In the genomic region with DNA sequence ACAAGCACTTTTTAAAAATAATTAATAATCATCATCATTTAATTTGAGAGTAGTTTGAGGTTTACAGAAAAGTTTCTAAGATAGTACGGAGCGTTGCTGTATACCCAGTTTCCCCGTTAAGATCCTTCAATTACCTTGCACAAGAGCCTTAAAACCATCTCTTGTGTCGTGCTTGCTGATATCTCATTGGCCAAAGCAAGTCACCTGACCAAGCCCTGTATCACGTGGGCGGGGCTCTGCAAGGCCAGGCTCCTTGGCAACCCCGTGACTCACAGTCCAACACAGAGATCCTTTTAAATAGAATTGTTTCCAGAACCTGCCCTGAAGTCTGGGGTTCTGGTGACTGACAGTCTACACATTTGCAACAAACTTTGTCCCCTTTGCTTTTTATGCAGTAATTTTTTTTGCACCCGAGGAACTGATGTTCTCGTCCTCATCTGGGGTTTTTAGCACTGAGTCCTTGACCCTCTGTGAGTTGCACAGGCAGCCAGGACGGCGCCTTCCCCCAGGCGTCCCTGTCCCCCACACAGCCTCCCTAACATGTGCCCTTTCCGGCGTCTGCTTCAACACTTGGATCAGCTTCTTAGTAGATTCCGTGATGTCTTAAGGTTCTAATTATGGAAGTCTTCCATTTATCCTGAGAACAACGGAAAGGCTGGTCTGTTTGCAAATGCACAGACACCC, we compare ENCODE assay signal across 8 cellular contexts.
A peak's percentile ranks its signal among the peaks of the same experiment; 100 is the strongest.
DNase-seq lines count a peak whose midpoint lies in the region; ATAC-seq and TF ChIP-seq lines count a peak whose summit lies in the region.

No MANE protein-coding gene starts in this region.

- peaks cover 19% of the 10 kb centered on the region for H3K4me1 Mint-ChIP-seq in activated T-cell treated with anti-CD3 and anti-CD28 coated beads, Interleukin-2, amount 50 U/mL, for 72 hours (ENCODE audit: low read depth)
- peaks cover 9% of the 10 kb centered on the region for H3K4me1 Mint-ChIP-seq in activated T-cell treated with anti-CD3 and anti-CD28 coated beads, Interleukin-2, amount 50 U/mL, for 4 hours (ENCODE audit: low read depth)
- peaks cover 32% of the 10 kb centered on the region for H3K4me1 Mint-ChIP-seq in activated CD8-positive, alpha-beta T cell treated with anti-CD3 and anti-CD28 coated beads, Interleukin-2, amount 10 ng/mL, durations not matched to agents 7 days and 5 days (ENCODE audit: low read depth)

- no peak overlapping the region for H3K4me2 ChIP-seq in hepatocyte

- POLR2A ChIA-PET in activated CD8-positive, alpha-beta T cell treated with anti-CD3 and anti-CD28 coated beads, Interleukin-2, amount 10 ng/mL, durations not matched to agents 7 days and 5 days (lab: Charles Lee), result no interaction called here

- no peak for ATAC-seq in activated T-cell treated with anti-CD3 and anti-CD28 coated beads, Interleukin-2, amount 50 U/mL, for 72 hours (replicated peaks in 1 of 2)
- no peak for ATAC-seq in activated T-cell treated with anti-CD3 and anti-CD28 coated beads, Interleukin-2, amount 50 U/mL, for 4 hours
- ATAC-seq in activated CD8-positive, alpha-beta T cell treated with anti-CD3 and anti-CD28 coated beads, Interleukin-2, amount 10 ng/mL, durations not matched to agents 7 days and 5 days, result no peak
- ATAC-seq in GM19467 (IDR thresholded peaks at IDR 0.05; ENCODE audit: unreplicated experiment), result no peak
- no peak for ATAC-seq in GM19035 (IDR thresholded peaks at IDR 0.05; ENCODE audit: unreplicated experiment)
- ATAC-seq in HG02678 (IDR thresholded peaks at IDR 0.05; ENCODE audit: unreplicated experiment), result no peak

- CTCF ChIA-PET in activated CD8-positive, alpha-beta T cell treated with anti-CD3 and anti-CD28 coated beads, Interleukin-2, amount 10 ng/mL, durations not matched to agents 7 days and 5 days (lab: Charles Lee), result interaction anchor here (1.5 kb wide), 1 partner anchor 56 kb away, joined by 3 read pairs; no protein-coding TSS in a partner anchor

- no peaks in the 10 kb centered on the region for H3K9me2 ChIP-seq in hepatocyte (replicated peaks; ENCODE audit: insufficient read depth)

- H3K9me3 ChIP-seq in hepatocyte (ENCODE audit: low read depth), result no peaks in the 10 kb centered on the region

- H3K36me3 Mint-ChIP-seq in activated T-cell treated with anti-CD3 and anti-CD28 coated beads, Interleukin-2, amount 50 U/mL, for 72 hours (ENCODE audit: insufficient read depth in 2 of 2), result no peaks in the 10 kb centered on the region
- no peaks in the 10 kb centered on the region for H3K36me3 Mint-ChIP-seq in activated T-cell treated with anti-CD3 and anti-CD28 coated beads, Interleukin-2, amount 50 U/mL, for 4 hours (ENCODE audit: insufficient read depth)
- peaks cover 8% of the 10 kb centered on the region for H3K36me3 Mint-ChIP-seq in activated CD8-positive, alpha-beta T cell treated with anti-CD3 and anti-CD28 coated beads, Interleukin-2, amount 10 ng/mL, durations not matched to agents 7 days and 5 days (ENCODE audit: low read depth)

- no peaks in the 10 kb centered on the region for H3K27me3 ChIP-seq in hepatocyte

- peaks cover 4% of the 10 kb centered on the region for H3K27me3 Mint-ChIP-seq in activated T-cell treated with anti-CD3 and anti-CD28 coated beads, Interleukin-2, amount 50 U/mL, for 72 hours (ENCODE audit: low read depth)
- peaks cover 1% of the 10 kb centered on the region for H3K27me3 Mint-ChIP-seq in activated T-cell treated with anti-CD3 and anti-CD28 coated beads, Interleukin-2, amount 50 U/mL, for 4 hours (ENCODE audit: low read depth)
- no peaks in the 10 kb centered on the region for H3K27me3 Mint-ChIP-seq in activated CD8-positive, alpha-beta T cell treated with anti-CD3 and anti-CD28 coated beads, Interleukin-2, amount 10 ng/mL, durations not matched to agents 7 days and 5 days (ENCODE audit: low read depth)

- peaks cover 2% of the 10 kb centered on the region for H3K79me2 ChIP-seq in hepatocyte

- DNase-seq in activated T-cell treated with anti-CD3 and anti-CD28 coated beads, Interleukin-2, amount 50 U/mL, for 72 hours, result peak; percentile 28 to 50
- DNase-seq in activated T-cell treated with anti-CD3 and anti-CD28 coated beads, Interleukin-2, amount 50 U/mL, for 4 hours, result no peak
- peak; percentile 44 for DNase-seq in activated CD8-positive, alpha-beta T cell treated with anti-CD3 and anti-CD28 coated beads, Interleukin-2, amount 10 ng/mL, durations not matched to agents 7 days and 5 days
- peak; percentile 77 for DNase-seq in hepatocyte (ENCODE audit: low spot score)
- peak; percentile 14 to 27 for DNase-seq in stimulated activated CD4-positive, alpha-beta T cell treated with anti-CD3 and anti-CD28 coated beads, Interleukin-2, amount 100 ng/mL, for 48 hours

- no peak overlapping the region for H2AFZ ChIP-seq in hepatocyte

- H3K4me3 Mint-ChIP-seq in activated T-cell treated with anti-CD3 and anti-CD28 coated beads, Interleukin-2, amount 50 U/mL, for 72 hours, result no peak overlapping the region
- no peak overlapping the region for H3K4me3 Mint-ChIP-seq in activated T-cell treated with anti-CD3 and anti-CD28 coated beads, Interleukin-2, amount 50 U/mL, for 4 hours
- H3K4me3 Mint-ChIP-seq in activated CD8-positive, alpha-beta T cell treated with anti-CD3 and anti-CD28 coated beads, Interleukin-2, amount 10 ng/mL, durations not matched to agents 7 days and 5 days, result peak overlapping the region; percentile 3

- no peaks in the 10 kb centered on the region for H3K36me3 ChIP-seq in hepatocyte (replicated peaks; ENCODE audit: insufficient read depth, low read depth)

- H3K4me3 ChIP-seq in hepatocyte, result no peak overlapping the region

- no peaks in the 10 kb centered on the region for H3K4me1 ChIP-seq in hepatocyte (ENCODE audit: insufficient read depth)

- 83% methylated on average over 16 of the region's 16 CpGs for WGBS in hepatocyte (ENCODE audit: low lambda C conversion rate, missing lambda C conversion rate)

- H4K20me1 ChIP-seq in hepatocyte (ENCODE audit: insufficient read depth, poor library complexity, severe bottlenecking), result no peaks in the 10 kb centered on the region

- H3K27ac ChIP-seq in hepatocyte, result no peak overlapping the region

- H3K27ac Mint-ChIP-seq in activated T-cell treated with anti-CD3 and anti-CD28 coated beads, Interleukin-2, amount 50 U/mL, for 72 hours, result no peak overlapping the region
- peak overlapping the region; percentile 15 for H3K27ac Mint-ChIP-seq in activated CD8-positive, alpha-beta T cell treated with anti-CD3 and anti-CD28 coated beads, Interleukin-2, amount 10 ng/mL, durations not matched to agents 7 days and 5 days

- H3K9me3 Mint-ChIP-seq in activated T-cell treated with anti-CD3 and anti-CD28 coated beads, Interleukin-2, amount 50 U/mL, for 72 hours, result peaks cover 0 to 2% of the 10 kb centered on the region in 2 donors
- H3K9me3 Mint-ChIP-seq in activated T-cell treated with anti-CD3 and anti-CD28 coated beads, Interleukin-2, amount 50 U/mL, for 4 hours, result no peaks in the 10 kb centered on the region
- peaks cover 11% of the 10 kb centered on the region for H3K9me3 Mint-ChIP-seq in activated CD8-positive, alpha-beta T cell treated with anti-CD3 and anti-CD28 coated beads, Interleukin-2, amount 10 ng/mL, durations not matched to agents 7 days and 5 days (ENCODE audit: insufficient read depth)

- no peak for TF ChIP-seq CTCF in hepatocyte (IDR thresholded peaks at IDR 0.05; ENCODE audit: poor library complexity)
